In genomic region chr17:41919840-41920579, GRCh38 we compare ENCODE assay signal across 8 cellular contexts. TPM values are rescaled to one million over a fixed set of nuclear protein-coding genes. Genes with fewer than 3 reads are reported as not detected.
DNase-seq lines count a peak whose midpoint lies in the region; ATAC-seq, FAIRE-seq and TF ChIP-seq lines count a peak whose summit lies in the region.

No MANE protein-coding gene starts in this region.

- H3K9me3 Mint-ChIP-seq in T-helper 1 cell treated with Interleukin-12 subunit alpha and Interleukin-12 subunit beta and Interleukin-4 antibody, amounts not matched to agents 30 μg/mL and 1 μg/mL, for 36 hours: no peaks in the 10 kb centered on the region
- no peaks in the 10 kb centered on the region for H3K9me3 Mint-ChIP-seq in activated naive CD8-positive, alpha-beta T cell (ENCODE audit: low read depth)

- H3K27ac ChIP-seq in keratinocyte (ENCODE audit: control insufficient read depth, insufficient read depth, low read length) (peak overlapping the region; percentile 54), suprapubic skin (peak overlapping the region; percentile 84)

- no peak for TF ChIP-seq EP300 in suprapubic skin (IDR thresholded peaks at IDR 0.05)

- peak overlapping the region; percentile 92 for H3K4me3 Mint-ChIP-seq in T-helper 1 cell treated with Interleukin-12 subunit alpha and Interleukin-12 subunit beta and Interleukin-4 antibody, amounts not matched to agents 30 μg/mL and 1 μg/mL, for 36 hours
- H3K4me3 Mint-ChIP-seq in activated naive CD8-positive, alpha-beta T cell: peak overlapping the region; percentile 63

- peaks cover 38% of the 10 kb centered on the region for H3K79me2 ChIP-seq in keratinocyte (ENCODE audit: control insufficient read depth, insufficient read depth, low read length)

- peak overlapping the region; percentile 70 for H3K9ac ChIP-seq in keratinocyte (ENCODE audit: control insufficient read depth, extremely low read depth, insufficient read depth, low read length)

- ATAC-seq in GM21367 (IDR thresholded peaks at IDR 0.05; ENCODE audit: unreplicated experiment): no peak

- H3K36me3 ChIP-seq in keratinocyte (ENCODE audit: control insufficient read depth in 2 of 2, extremely low read depth in 1 of 2, insufficient read depth in 2 of 2, low read length in 2 of 2): peaks cover 3 to 8% of the 10 kb centered on the region in 2 experiments
- H3K36me3 ChIP-seq in suprapubic skin: no peaks in the 10 kb centered on the region

- no peak for TF ChIP-seq CTCF in keratinocyte (optimal IDR thresholded peaks at IDR 0.05 in 1 of 3, IDR thresholded peaks at IDR 0.05 in 1 of 3, conservative IDR thresholded peaks at IDR 0.05 in 1 of 3; ENCODE audit: extremely low read depth in 1 of 3, insufficient read depth in 2 of 3, low read length in 3 of 3)
- no peak for TF ChIP-seq CTCF in suprapubic skin (IDR thresholded peaks at IDR 0.05)

- peaks cover 8% of the 10 kb centered on the region for H3K9me1 ChIP-seq in keratinocyte (ENCODE audit: control insufficient read depth, extremely low read depth, insufficient read depth, low read length)

- H3K27me3 Mint-ChIP-seq in T-helper 1 cell treated with Interleukin-12 subunit alpha and Interleukin-12 subunit beta and Interleukin-4 antibody, amounts not matched to agents 30 μg/mL and 1 μg/mL, for 36 hours (ENCODE audit: low read depth): no peaks in the 10 kb centered on the region
- no peaks in the 10 kb centered on the region for H3K27me3 Mint-ChIP-seq in activated naive CD8-positive, alpha-beta T cell

- H3K27me3 ChIP-seq in keratinocyte (ENCODE audit: control insufficient read depth, extremely low read depth, insufficient read depth, low read length): no peaks in the 10 kb centered on the region
- no peaks in the 10 kb centered on the region for H3K27me3 ChIP-seq in suprapubic skin

- H3K4me1 ChIP-seq in keratinocyte (ENCODE audit: control insufficient read depth, extremely low read depth, insufficient read depth, low read length): peaks cover 34% of the 10 kb centered on the region
- peaks cover 35% of the 10 kb centered on the region for H3K4me1 ChIP-seq in suprapubic skin

- no peak for TF ChIP-seq POLR2A in suprapubic skin (IDR thresholded peaks at IDR 0.05)

- 56% methylated on average over 7 of the region's 7 CpGs for WGBS in suprapubic skin

- FAIRE-seq in keratinocyte (lab: Jason Lieb, UNC): peak; percentile 17

- H3K4me2 ChIP-seq in keratinocyte (ENCODE audit: control insufficient read depth, extremely low read depth, insufficient read depth, low read depth, low read length): peak overlapping the region; percentile 72

- no peak for DNase-seq in T-helper 1 cell
- no peak for DNase-seq in keratinocyte (ENCODE audit: low read depth, low spot score)
- no peak for DNase-seq in suprapubic skin (ENCODE audit: low spot score in 2 of 2)
- no peak for DNase-seq in stimulated activated CD8-positive, alpha-beta memory T cell treated with anti-CD3 and anti-CD28 coated beads, Interleukin-4, amount 100 ng/mL, for 48 hours
- no peak for DNase-seq in inferior parietal cortex (ENCODE audit: extremely low spot score)

- H3K4me3 ChIP-seq in keratinocyte (ENCODE audit: control insufficient read depth in 2 of 3, extremely low read depth in 1 of 3, insufficient read depth in 2 of 3, low read depth in 1 of 3, low read length in 3 of 3) (peak overlapping the region in 2 of 3 experiments; percentile 50 to 72), suprapubic skin (peak overlapping the region; percentile 70)

- dilution Hi-C loops in keratinocyte (cut with MboI; ENCODE audit: extremely low pct_ligation_motif_present, low sequenced_read_pairs): no loop called here

- H2AFZ ChIP-seq in keratinocyte (ENCODE audit: control insufficient read depth, low read length): peak overlapping the region; percentile 45

- no peaks in the 10 kb centered on the region for H3K36me3 Mint-ChIP-seq in T-helper 1 cell treated with Interleukin-12 subunit alpha and Interleukin-12 subunit beta and Interleukin-4 antibody, amounts not matched to agents 30 μg/mL and 1 μg/mL, for 36 hours (ENCODE audit: low read depth)
- peaks cover 2% of the 10 kb centered on the region for H3K36me3 Mint-ChIP-seq in activated naive CD8-positive, alpha-beta T cell

- H3K9me3 ChIP-seq in keratinocyte (ENCODE audit: control insufficient read depth, low read depth, low read length) (no peaks in the 10 kb centered on the region), suprapubic skin (no peaks in the 10 kb centered on the region)

- peaks cover 27% of the 10 kb centered on the region for H4K20me1 ChIP-seq in keratinocyte (ENCODE audit: control insufficient read depth, extremely low read depth, insufficient read depth, low read length)

- H3K4me1 Mint-ChIP-seq in T-helper 1 cell treated with Interleukin-12 subunit alpha and Interleukin-12 subunit beta and Interleukin-4 antibody, amounts not matched to agents 30 μg/mL and 1 μg/mL, for 36 hours (ENCODE audit: low read depth): peaks cover 20% of the 10 kb centered on the region
- H3K4me1 Mint-ChIP-seq in activated naive CD8-positive, alpha-beta T cell (ENCODE audit: low read depth): peaks cover 18% of the 10 kb centered on the region

- H3K27ac Mint-ChIP-seq in T-helper 1 cell treated with Interleukin-12 subunit alpha and Interleukin-12 subunit beta and Interleukin-4 antibody, amounts not matched to agents 30 μg/mL and 1 μg/mL, for 36 hours: peak overlapping the region; percentile 77
- H3K27ac Mint-ChIP-seq in activated naive CD8-positive, alpha-beta T cell: no peak overlapping the region

RNA-seq across cellular contexts. Expression of gene ACLY, which starts 1.3 kb away (rescaled TPM):
- polyA plus RNA-seq in keratinocyte: 310 to 444 TPM (median 363 TPM) in 3 replicates
- 94.7 TPM for polyA plus RNA-seq in keratinocyte (2011; ENCODE audit: low read depth)
- polyA plus RNA-seq in keratinocyte (2011; cell fraction: cytosol; rRNA removed): 297 and 320 TPM in 2 replicates
- polyA plus RNA-seq in keratinocyte (2011; cell fraction: nucleus; rRNA removed): 455 and 462 TPM in 2 replicates
- polyA plus RNA-seq in keratinocyte (2012; ENCODE audit: low replicate concordance): 54.0 and 345 TPM in 2 replicates
- polyA minus RNA-seq in keratinocyte: 676 to 815 TPM (median 678 TPM) in 3 replicates
- polyA minus RNA-seq in keratinocyte (2011; cell fraction: cytosol; rRNA and poly(A)+ RNA removed): 655 TPM
- 479 and 627 TPM in 2 replicates for polyA minus RNA-seq in keratinocyte (2011; cell fraction: nucleus; rRNA and poly(A)+ RNA removed)
- total RNA-seq in suprapubic skin: 10 to 100 TPM; 40.5 to 81.9 (median 72.9) TPM

RNA-seq across cellular contexts. Expression of gene ODAD4, which starts 10.4 kb away (rescaled TPM):
- polyA plus RNA-seq in keratinocyte: 0.07 to 0.20 TPM (median 0.17 TPM) in 3 replicates
- polyA plus RNA-seq in keratinocyte (2011; ENCODE audit: low read depth): 0.12 TPM
- polyA plus RNA-seq in keratinocyte (2011; cell fraction: cytosol; rRNA removed): 0.05 and 0.18 TPM in 2 replicates
- polyA plus RNA-seq in keratinocyte (2011; cell fraction: nucleus; rRNA removed): 0.20 and 0.27 TPM in 2 replicates
- 0.18 TPM in 1 of 2 replicates, not detected in the other for polyA plus RNA-seq in keratinocyte (2012; ENCODE audit: low replicate concordance)
- polyA minus RNA-seq in keratinocyte: not detected in 3 replicates
- not detected for polyA minus RNA-seq in keratinocyte (2011; cell fraction: cytosol; rRNA and poly(A)+ RNA removed)
- polyA minus RNA-seq in keratinocyte (2011; cell fraction: nucleus; rRNA and poly(A)+ RNA removed): not detected in 2 replicates
- total RNA-seq in suprapubic skin: 1 to 10 TPM in 2 of 4 donors, under 1 TPM in 1, not detected in 1; 0.42 to 1.9 (median 1.3) TPM

RNA-seq across cellular contexts. Expression of gene CNP, which starts 46.6 kb away (rescaled TPM):
- 32.4 to 37.8 TPM (median 37.2 TPM) in 3 replicates for polyA plus RNA-seq in keratinocyte
- polyA plus RNA-seq in keratinocyte (2011; ENCODE audit: low read depth): 20.2 TPM
- polyA plus RNA-seq in keratinocyte (2011; cell fraction: cytosol; rRNA removed): 21.6 and 35.4 TPM in 2 replicates
- polyA plus RNA-seq in keratinocyte (2011; cell fraction: nucleus; rRNA removed): 24.5 and 34.5 TPM in 2 replicates
- polyA plus RNA-seq in keratinocyte (2012; ENCODE audit: low replicate concordance): 18.9 and 48.6 TPM in 2 replicates
- polyA minus RNA-seq in keratinocyte: 76.8 to 188 TPM (median 114 TPM) in 3 replicates
- polyA minus RNA-seq in keratinocyte (2011; cell fraction: cytosol; rRNA and poly(A)+ RNA removed): 68.3 TPM
- 22.4 and 60.7 TPM in 2 replicates for polyA minus RNA-seq in keratinocyte (2011; cell fraction: nucleus; rRNA and poly(A)+ RNA removed)
- total RNA-seq in suprapubic skin: 10 to 100 TPM; 44.3 to 55.1 (median 47.3) TPM

RNA-seq across cellular contexts. Expression of gene KLHL11, which starts 54.8 kb away (rescaled TPM):
- polyA plus RNA-seq in keratinocyte: 4.7 to 6.7 TPM (median 5.2 TPM) in 3 replicates
- 4.3 TPM for polyA plus RNA-seq in keratinocyte (2011; ENCODE audit: low read depth)
- polyA plus RNA-seq in keratinocyte (2011; cell fraction: cytosol; rRNA removed): 2.5 and 4.3 TPM in 2 replicates
- 5.9 and 7.6 TPM in 2 replicates for polyA plus RNA-seq in keratinocyte (2011; cell fraction: nucleus; rRNA removed)
- polyA plus RNA-seq in keratinocyte (2012; ENCODE audit: low replicate concordance): 2.1 and 3.9 TPM in 2 replicates
- 11.0 to 29.8 TPM (median 24.6 TPM) in 3 replicates for polyA minus RNA-seq in keratinocyte
- 15.7 TPM for polyA minus RNA-seq in keratinocyte (2011; cell fraction: cytosol; rRNA and poly(A)+ RNA removed)
- 15.4 and 25.7 TPM in 2 replicates for polyA minus RNA-seq in keratinocyte (2011; cell fraction: nucleus; rRNA and poly(A)+ RNA removed)
- total RNA-seq in suprapubic skin: 10 to 100 TPM; 19.6 to 27.9 (median 21.4) TPM
